In genomic region chr22:29298641-29299040, GRCh38 we compare ENCODE assay signal across 1 cellular context.
TF ChIP-seq lines count a peak whose summit lies in the region.

No MANE protein-coding gene starts in this region.

TF ChIP-seq in H1, 55 proteins besides CTCF, POLR2A, EP300 and RAD21:
- no peak for TF ChIP-seq CTBP2 (IDR thresholded peaks at IDR 0.05; ENCODE audit: borderline replicate concordance, insufficient read depth, insufficient read length, low read length)
- TF ChIP-seq TBP (IDR thresholded peaks at IDR 0.05; ENCODE audit: low read depth, low read length): no peak
- TF ChIP-seq TAF7 (optimal IDR thresholded peaks at IDR 0.05; ENCODE audit: borderline replicate concordance, low read depth, low read length): no peak
- TF ChIP-seq CHD7 (IDR thresholded peaks at IDR 0.05; ENCODE audit: insufficient replicate concordance, low read length): no peak
- TF ChIP-seq SP1 (IDR thresholded peaks at IDR 0.05; ENCODE audit: low read depth, low read length): no peak
- TF ChIP-seq ATF3 (IDR thresholded peaks at IDR 0.05; ENCODE audit: insufficient read depth, low read depth, low read length): no peak
- TF ChIP-seq EZH2 (IDR thresholded peaks at IDR 0.05; ENCODE audit: low read depth, low read length, severe bottlenecking): no peak
- TF ChIP-seq SP4 (IDR thresholded peaks at IDR 0.05; ENCODE audit: low read length): no peak
- TF ChIP-seq NANOG (IDR thresholded peaks at IDR 0.05; ENCODE audit: insufficient read depth, low read depth, low read length, poor library complexity, severe bottlenecking): no peak
- no peak for TF ChIP-seq YY1 (IDR thresholded peaks at IDR 0.05; ENCODE audit: low read depth, low read length)
- TF ChIP-seq SIRT6 (IDR thresholded peaks at IDR 0.05; ENCODE audit: low read length): no peak
- TF ChIP-seq CHD2 (IDR thresholded peaks at IDR 0.05; ENCODE audit: low read length): no peak
- no peak for TF ChIP-seq SUZ12 (IDR thresholded peaks at IDR 0.05; ENCODE audit: low read length)
- no peak for TF ChIP-seq EGR1 (IDR thresholded peaks at IDR 0.05; ENCODE audit: borderline replicate concordance, low read depth, low read length)
- no peak for TF ChIP-seq SRF (IDR thresholded peaks at IDR 0.05; ENCODE audit: low read depth, low read length)
- no peak for TF ChIP-seq POLR2AphosphoS5 (IDR thresholded peaks at IDR 0.05; ENCODE audit: low read depth, low read length)
